12 cellular contexts compared by ENCODE assay signal in genomic region chr7:44466300-44467216, GRCh38. TPM values are rescaled to one million over a fixed set of nuclear protein-coding genes. Genes with fewer than 3 reads are reported as not detected.
DNase-seq lines count a peak whose midpoint lies in the region; ATAC-seq, FAIRE-seq and TF ChIP-seq lines count a peak whose summit lies in the region.
"Had no signal": no experiment of that assay in that cellular context is flagged by ENCODE, and none has a peak within 500 bp of the region (broad histone marks: within the 10 kb centered on the region; RNA-seq: fewer than 3 reads in every experiment).

No MANE protein-coding gene starts in this region.

- H2AFZ ChIP-seq in HepG2 (ENCODE audit: low read length) (no peak overlapping the region), astrocyte (ENCODE audit: low read depth, low read length) (no peak overlapping the region)

- H3K9ac ChIP-seq in HepG2 (ENCODE audit: insufficient read depth, low read depth, low read length) (no peak overlapping the region), astrocyte (ENCODE audit: low read length) (no peak overlapping the region)

- H3K36me3 Mint-ChIP-seq in astrocyte (ENCODE audit: low read depth, unreplicated experiment) (peaks cover 22% of the 10 kb centered on the region), mesothelial cell of epicardium (peaks cover 16% of the 10 kb centered on the region)
- H3K36me3 Mint-ChIP-seq in stimulated activated naive B cell treated with anti-CD40 and anti-IgM and Interleukin-4, amounts not matched to agents 10 μg/mL and 1 μg/mL and 100 μg/mL, for 72 hours: peaks cover 30 to 67% of the 10 kb centered on the region in 2 donors

- POLR2A ChIA-PET in HepG2 (lab: Yijun Ruan, JAX): no interaction called here

- H3K9me3 Mint-ChIP-seq in astrocyte (ENCODE audit: unreplicated experiment): no peaks in the 10 kb centered on the region
- no peaks in the 10 kb centered on the region for H3K9me3 Mint-ChIP-seq in mesothelial cell of epicardium
- H3K9me3 Mint-ChIP-seq in stimulated activated naive B cell treated with anti-CD40 and anti-IgM and Interleukin-4, amounts not matched to agents 10 μg/mL and 1 μg/mL and 100 μg/mL, for 72 hours: no peaks in the 10 kb centered on the region

- 95% methylated on average over 4 of the region's 4 CpGs for WGBS in HepG2 (ENCODE audit: low lambda C conversion rate)
- WGBS in right lobe of liver (ENCODE audit: insufficient coverage, low coverage, low lambda C conversion rate, missing lambda C conversion rate): no CpG with 5 or more reads among the region's 4 CpGs
- WGBS in adrenal gland, 4 donors: 74 to 82% (median 82%) methylated on average over 4 of the region's 4 CpGs

- no peak for TF ChIP-seq EP300 in HepG2 (IDR thresholded peaks at IDR 0.05; ENCODE audit: low read depth in 2 of 2, low read length in 2 of 2)
- TF ChIP-seq EP300 in HepG2 (CRISPR knock-in tag; IDR thresholded peaks at IDR 0.05; ENCODE audit: borderline replicate concordance): no peak

- H3K4me3 Mint-ChIP-seq in astrocyte (ENCODE audit: unreplicated experiment) (no peak overlapping the region), mesothelial cell of epicardium (no peak overlapping the region)
- H3K4me3 Mint-ChIP-seq in stimulated activated naive B cell treated with anti-CD40 and anti-IgM and Interleukin-4, amounts not matched to agents 10 μg/mL and 1 μg/mL and 100 μg/mL, for 72 hours: no peak overlapping the region
- H3K4me3 Mint-ChIP-seq: B cell had no signal

- no peak overlapping the region for H3K27ac Mint-ChIP-seq in astrocyte (ENCODE audit: unreplicated experiment)
- H3K27ac Mint-ChIP-seq in mesothelial cell of epicardium: no peak overlapping the region
- no peak overlapping the region for H3K27ac Mint-ChIP-seq in stimulated activated naive B cell treated with anti-CD40 and anti-IgM and Interleukin-4, amounts not matched to agents 10 μg/mL and 1 μg/mL and 100 μg/mL, for 72 hours
- H3K27ac Mint-ChIP-seq: B cell had no signal

- no TSS peak for BruUV-seq in HepG2 (replicated peaks; lab: Mats Ljungman, UMichigan)

- H3K36me3 ChIP-seq in HepG2 (replicated peaks in 1 of 2; ENCODE audit: control insufficient read depth in 1 of 2, insufficient read depth in 2 of 2, low read length in 2 of 2) (peaks cover 20 to 51% of the 10 kb centered on the region in 2 experiments), right lobe of liver (peaks cover 0 to 13% (median 0%) of the 10 kb centered on the region in 4 donors), astrocyte (ENCODE audit: insufficient read depth, low read length) (peaks cover 10% of the 10 kb centered on the region), adrenal gland (replicated peaks in 1 of 2) (no peaks in the 10 kb centered on the region)

- no peak overlapping the region for H3K4me2 ChIP-seq in HepG2 (ENCODE audit: low read depth, low read length)
- peak overlapping the region; percentile 29 for H3K4me2 ChIP-seq in astrocyte (ENCODE audit: low read length)

- H3K4me3 ChIP-seq in HepG2 (replicated peaks in 1 of 3; ENCODE audit: insufficient read depth in 1 of 3, low read depth in 2 of 3, low read length in 3 of 3) (no peak overlapping the region), right lobe of liver (no peak overlapping the region), astrocyte (ENCODE audit: insufficient read depth, low read depth, low read length) (no peak overlapping the region), adrenal gland (no peak overlapping the region)

- H3K9me3 ChIP-seq in HepG2 (ENCODE audit: low read length): no peaks in the 10 kb centered on the region
- no peaks in the 10 kb centered on the region for H3K9me3 ChIP-seq in right lobe of liver
- no peaks in the 10 kb centered on the region for H3K9me3 ChIP-seq in astrocyte (ENCODE audit: insufficient read depth, low read depth, low read length)
- no peaks in the 10 kb centered on the region for H3K9me3 ChIP-seq in adrenal gland (replicated peaks in 1 of 3)

- no peak for DNase-seq in HepG2 (ENCODE audit: low spot score)
- DNase-seq in right lobe of liver: no peak
- DNase-seq in astrocyte (ENCODE audit: low read depth): peak; percentile 26
- peak; percentile 85 for DNase-seq in iris pigment epithelial cell (ENCODE audit: low read depth)
- DNase-seq in NCI-H226: no peak
- no peak for DNase-seq in mesothelial cell of epicardium (ENCODE audit: low spot score in 2 of 2, unreplicated experiment in 2 of 2)
- DNase-seq in stimulated activated naive B cell treated with anti-CD40 and anti-IgM and Interleukin-4, amounts not matched to agents 10 μg/mL and 1 μg/mL and 100 μg/mL, for 72 hours: no peak
- no peak for DNase-seq in adrenal gland
- DNase-seq: cerebellar nuclear complex, NCI-H2227 treated with DMSO at 0.1 percent for 48 hours had no signal

- no peak for ATAC-seq in HepG2
- ATAC-seq in right lobe of liver: no peak
- ATAC-seq in stimulated activated naive B cell treated with anti-CD40 and anti-IgM and Interleukin-4, amounts not matched to agents 10 μg/mL and 1 μg/mL and 100 μg/mL, for 72 hours (replicated peaks): no peak

- H3K4me1 Mint-ChIP-seq in astrocyte (ENCODE audit: low read depth, unreplicated experiment): peaks cover 37% of the 10 kb centered on the region
- peaks cover 21% of the 10 kb centered on the region for H3K4me1 Mint-ChIP-seq in mesothelial cell of epicardium
- H3K4me1 Mint-ChIP-seq in stimulated activated naive B cell treated with anti-CD40 and anti-IgM and Interleukin-4, amounts not matched to agents 10 μg/mL and 1 μg/mL and 100 μg/mL, for 72 hours: peaks cover 42 to 66% of the 10 kb centered on the region in 2 donors

- H3K27ac ChIP-seq in HepG2 (ENCODE audit: extremely low read length, insufficient read depth, low read length) (no peak overlapping the region), right lobe of liver (no peak overlapping the region), astrocyte (ENCODE audit: low read depth, low read length) (no peak overlapping the region), adrenal gland (no peak overlapping the region)

- TF ChIP-seq CTCF in HepG2 (CRISPR knock-in tag; IDR thresholded peaks at IDR 0.05): no peak
- no peak for TF ChIP-seq CTCF in right lobe of liver (IDR thresholded peaks at IDR 0.05)
- no peak for TF ChIP-seq CTCF in astrocyte (IDR thresholded peaks at IDR 0.05; ENCODE audit: insufficient read depth, low read depth, low read length)
- TF ChIP-seq CTCF in mesothelial cell of epicardium (IDR thresholded peaks at IDR 0.05; ENCODE audit: unreplicated experiment): no peak
- TF ChIP-seq CTCF in adrenal gland (IDR thresholded peaks at IDR 0.05): no peak

- in situ Hi-C loops in HepG2 (cut with HindIII; ENCODE audit: extremely low pct_ligation_motif_present, low pct_unique_long_range_greater_than_20kb): no loop called here

- FAIRE-seq in HepG2 (lab: Jason Lieb, UNC) (no peak), astrocyte (lab: Jason Lieb, UNC) (no peak)
- FAIRE-seq: frontal cortex had no signal

- no peaks in the 10 kb centered on the region for H3K27me3 Mint-ChIP-seq in astrocyte (ENCODE audit: low read depth, unreplicated experiment)
- H3K27me3 Mint-ChIP-seq in mesothelial cell of epicardium (ENCODE audit: low read depth): no peaks in the 10 kb centered on the region
- no peaks in the 10 kb centered on the region for H3K27me3 Mint-ChIP-seq in stimulated activated naive B cell treated with anti-CD40 and anti-IgM and Interleukin-4, amounts not matched to agents 10 μg/mL and 1 μg/mL and 100 μg/mL, for 72 hours
- H3K27me3 Mint-ChIP-seq: B cell had no signal

- H3K79me2 ChIP-seq in HepG2 (ENCODE audit: insufficient read depth, low read length): peaks cover 55% of the 10 kb centered on the region
- H3K79me2 ChIP-seq in astrocyte (ENCODE audit: insufficient read depth, low read length): peaks cover 76% of the 10 kb centered on the region

- H3K4me1 ChIP-seq in HepG2 (ENCODE audit: insufficient read depth, low read length) (peaks cover 45% of the 10 kb centered on the region), right lobe of liver (peaks cover 0 to 47% (median 10%) of the 10 kb centered on the region in 4 donors), astrocyte (ENCODE audit: insufficient read depth, low read length) (peaks cover 28% of the 10 kb centered on the region), adrenal gland (replicated peaks in 1 of 2) (peaks cover 25 to 61% of the 10 kb centered on the region in 2 donors)

- H3K27me3 ChIP-seq in HepG2 (ENCODE audit: control insufficient read depth in 1 of 2, insufficient read depth in 2 of 2, low read length in 2 of 2) (no peaks in the 10 kb centered on the region), right lobe of liver (no peaks in the 10 kb centered on the region), astrocyte (ENCODE audit: insufficient read depth, low read length) (no peaks in the 10 kb centered on the region), adrenal gland (no peaks in the 10 kb centered on the region)

- TF ChIP-seq POLR2A in HepG2 (IDR thresholded peaks at IDR 0.05; ENCODE audit: insufficient read depth in 1 of 2, low read depth in 2 of 2, low read length in 2 of 2) (no peak), right lobe of liver (IDR thresholded peaks at IDR 0.05) (no peak), adrenal gland (IDR thresholded peaks at IDR 0.05) (no peak)

- H4K20me1 ChIP-seq in HepG2 (ENCODE audit: insufficient read depth, low read length): no peaks in the 10 kb centered on the region
- H4K20me1 ChIP-seq in astrocyte (ENCODE audit: insufficient read depth, low read length): peaks cover 60% of the 10 kb centered on the region

- intact Hi-C loops in HepG2 (cut with micrococcal nuclease; ENCODE audit: unreplicated experiment): no loop called here
- intact Hi-C loops in right lobe of liver (cut with DNase I): no loop called here
- intact Hi-C loops in adrenal gland (cut with DNase I): no loop called here

- no peak for TF ChIP-seq RAD21 in HepG2 (CRISPR knock-in tag; IDR thresholded peaks at IDR 0.05)

- CTCF ChIA-PET in HepG2 (lab: Yijun Ruan, JAX; ENCODE audit: low intra/inter-chr PET ratio, low total read pairs): no interaction called here

RNA-seq across cellular contexts. Expression of gene NUDCD3, which starts 23.9 kb away (rescaled TPM):
- total RNA-seq in HepG2 (2016; rRNA removed; fragmentation: Illumina TruSeq; extraction: Trizol) (49.9 and 54.6 TPM in 2 replicates), right lobe of liver (10 to 100 TPM; 24.4 to 47.1 (median 42.5) TPM), astrocyte (86.8 and 94.6 TPM in 2 replicates), mesothelial cell of epicardium (104 to 107 TPM (median 105 TPM) in 3 replicates), adrenal gland (100 to 1,000 TPM in 3 of 8 donors, 10 to 100 TPM in 5; 33.1 to 136 (median 72.8) TPM)
- 13.4 and 14.8 TPM in 2 replicates for total RNA-seq in HepG2 (2016; cell fraction: cytosol; rRNA removed; fragmentation: Illumina TruSeq; extraction: Trizol; ENCODE audit: low read depth)
- 43.2 and 52.2 TPM in 2 replicates for total RNA-seq in HepG2 (2016; cell fraction: insoluble cytoplasmic fraction; rRNA removed; fragmentation: Illumina TruSeq; extraction: Trizol)
- total RNA-seq in HepG2 (2016; cell fraction: membrane; rRNA removed; fragmentation: Illumina TruSeq; extraction: Trizol): 11.7 and 13.3 TPM in 2 replicates
- 42.0 and 47.5 TPM in 2 replicates for total RNA-seq in HepG2 (2016; cell fraction: nucleus; rRNA removed; fragmentation: Illumina TruSeq; extraction: Trizol)
- polyA plus RNA-seq in HepG2 (2011; rRNA removed) (20.8 and 25.4 TPM in 2 replicates), adrenal gland (10 to 100 TPM; 30.5 to 85.7 (median 37.0) TPM)
- polyA plus RNA-seq in HepG2 (2011; cell fraction: cytosol; rRNA removed): 21.8 and 27.6 TPM in 2 replicates
- 32.7 and 41.3 TPM in 2 replicates for polyA plus RNA-seq in HepG2 (2011; cell fraction: nucleus; rRNA removed)
- 27.9 and 29.4 TPM in 2 replicates for polyA plus RNA-seq in HepG2 (2012)
- polyA plus RNA-seq in HepG2 (2016; cell fraction: cytosol; fragmentation: Illumina TruSeq; extraction: Trizol; ENCODE audit: low read depth): 2.5 and 3.1 TPM in 2 replicates
- 30.1 and 34.3 TPM in 2 replicates for polyA plus RNA-seq in HepG2 (2016; cell fraction: insoluble cytoplasmic fraction; fragmentation: Illumina TruSeq; extraction: Trizol; ENCODE audit: low read depth)
- 5.2 and 6.4 TPM in 2 replicates for polyA plus RNA-seq in HepG2 (2016; cell fraction: membrane; fragmentation: Illumina TruSeq; extraction: Trizol; ENCODE audit: low read depth)
- 35.7 and 42.8 TPM in 2 replicates for polyA plus RNA-seq in HepG2 (2016; cell fraction: nucleus; fragmentation: Illumina TruSeq; extraction: Trizol; ENCODE audit: insufficient read depth, low read depth)
- 43.7 and 47.9 TPM in 2 replicates for polyA minus RNA-seq in HepG2 (2011; rRNA and poly(A)+ RNA removed; ENCODE audit: low replicate concordance)
- polyA minus RNA-seq in HepG2 (2011; cell fraction: cytosol; rRNA and poly(A)+ RNA removed): 19.5 and 27.3 TPM in 2 replicates
- 36.7 and 44.8 TPM in 2 replicates for polyA minus RNA-seq in HepG2 (2011; cell fraction: nucleus; rRNA and poly(A)+ RNA removed)

Comparison
In these comparisons a context has a peak if more than half of its experiments do, and no peak if none do; other contexts are left out.
1. DNase-seq: peak in astrocyte (single experiment) and iris pigment epithelial cell (single experiment); none in HepG2 (single experiment), right lobe of liver (0 of 3), NCI-H226 (single experiment), mesothelial cell of epicardium (0 of 2), stimulated activated naive B cell treated with anti-CD40 and anti-IgM and Interleukin-4, amounts not matched to agents 10 μg/mL and 1 μg/mL and 100 μg/mL, for 72 hours (single experiment) and adrenal gland (0 of 7).